8 cellular contexts compared by ENCODE assay signal in genomic region chr3:38655708-38656300, GRCh38. TPM values are rescaled to one million over a fixed set of nuclear protein-coding genes. Genes with fewer than 3 reads are reported as not detected.
DNase-seq lines count a peak whose midpoint lies in the region; ATAC-seq and TF ChIP-seq lines count a peak whose summit lies in the region.

No MANE protein-coding gene starts in this region.

- no peaks in the 10 kb centered on the region for H3K27me3 ChIP-seq in MG63
- H3K27me3 ChIP-seq in suprapubic skin = peaks cover 69% of the 10 kb centered on the region

- peak; percentile 61 for ATAC-seq in stimulated activated naive CD8-positive, alpha-beta T cell treated with anti-CD3 and anti-CD28 coated beads, Interleukin-15, amount 100 ng/mL, for 72 hours

- H3K4me3 Mint-ChIP-seq in stimulated activated naive CD8-positive, alpha-beta T cell treated with anti-CD3 and anti-CD28 coated beads, Interleukin-15, amount 100 ng/mL, for 72 hours = no peak overlapping the region

- no peak overlapping the region for H3K27ac Mint-ChIP-seq in stimulated activated naive CD8-positive, alpha-beta T cell treated with anti-CD3 and anti-CD28 coated beads, Interleukin-15, amount 100 ng/mL, for 72 hours

- peak; percentile 73 to 78 for DNase-seq in NCI-H524 (lab: John Stamatoyannopoulos, UW)
- DNase-seq in NCI-H524 treated with DMSO at 0.1 percent for 48 hours (lab: John Stamatoyannopoulos, UW) = no peak
- peak; percentile 1 for DNase-seq in MG63
- DNase-seq in SW480 (ENCODE audit: low spot score) = peak; percentile 75
- peak; percentile 29 for DNase-seq in globus pallidus (ENCODE audit: low spot score)
- no peak for DNase-seq in stimulated activated naive CD8-positive, alpha-beta T cell treated with anti-CD3 and anti-CD28 coated beads, Interleukin-15, amount 100 ng/mL, for 72 hours
- no peak for DNase-seq in OCI-M2 (lab: John Stamatoyannopoulos, UW; ENCODE audit: unreplicated experiment)
- no peak for DNase-seq in suprapubic skin (ENCODE audit: low spot score in 2 of 2)

- no peak overlapping the region for H3K4me3 ChIP-seq in MG63
- no peak overlapping the region for H3K4me3 ChIP-seq in suprapubic skin

- H3K9me3 Mint-ChIP-seq in stimulated activated naive CD8-positive, alpha-beta T cell treated with anti-CD3 and anti-CD28 coated beads, Interleukin-15, amount 100 ng/mL, for 72 hours = no peaks in the 10 kb centered on the region

- H3K4me1 ChIP-seq in suprapubic skin = peaks cover 5% of the 10 kb centered on the region

- H3K27ac ChIP-seq in suprapubic skin = no peak overlapping the region

- H3K36me3 ChIP-seq in MG63 (no peaks in the 10 kb centered on the region), suprapubic skin (no peaks in the 10 kb centered on the region)

- TF ChIP-seq POLR2A in suprapubic skin (IDR thresholded peaks at IDR 0.05) = no peak

- peak in 1 of 2 donors; percentile 11 for TF ChIP-seq CTCF in suprapubic skin (IDR thresholded peaks at IDR 0.05)

- TF ChIP-seq EP300 in suprapubic skin (IDR thresholded peaks at IDR 0.05) = no peak

- H3K9me3 ChIP-seq in MG63 (no peaks in the 10 kb centered on the region), suprapubic skin (no peaks in the 10 kb centered on the region)

- peaks cover 67% of the 10 kb centered on the region for H3K27me3 Mint-ChIP-seq in stimulated activated naive CD8-positive, alpha-beta T cell treated with anti-CD3 and anti-CD28 coated beads, Interleukin-15, amount 100 ng/mL, for 72 hours

- peaks cover 6% of the 10 kb centered on the region for H3K4me1 Mint-ChIP-seq in stimulated activated naive CD8-positive, alpha-beta T cell treated with anti-CD3 and anti-CD28 coated beads, Interleukin-15, amount 100 ng/mL, for 72 hours

- WGBS in suprapubic skin = 17% methylated on average over 7 of the region's 7 CpGs

RNA-seq across cellular contexts. Expression of gene SCN5A, which starts 6.3 kb away (rescaled TPM):
- total RNA-seq in MG63 (2014; rRNA removed; shearing (Covaris generic); ENCODE audit: low replicate concordance) = not detected in 2 replicates
- 1 to 10 TPM in 2 of 4 donors, under 1 TPM in 1, not detected in 1; 0.15 to 1.1 (median 1.0) TPM for total RNA-seq in suprapubic skin

Comparison
In these comparisons a context has a peak if more than half of its experiments do, and no peak if none do; other contexts are left out.
1. DNase-seq: peak in NCI-H524 (2 of 2), MG63 (single experiment), SW480 (single experiment) and globus pallidus (single experiment); none in NCI-H524 treated with DMSO at 0.1 percent for 48 hours (single experiment), stimulated activated naive CD8-positive, alpha-beta T cell treated with anti-CD3 and anti-CD28 coated beads, Interleukin-15, amount 100 ng/mL, for 72 hours (0 of 2), OCI-M2 (single experiment) and suprapubic skin (0 of 2).